Comparison of ENCODE assay signal across 16 cellular contexts in genomic region chr15:67854358-67854757, GRCh38. TPM values are rescaled to one million over a fixed set of nuclear protein-coding genes. Genes with fewer than 3 reads are reported as not detected.
DNase-seq lines count a peak whose midpoint lies in the region; ATAC-seq, FAIRE-seq and TF ChIP-seq lines count a peak whose summit lies in the region.
"Had no signal": no experiment of that assay in that cellular context is flagged by ENCODE, and none has a peak within 500 bp of the region (broad histone marks: within the 10 kb centered on the region; RNA-seq: fewer than 3 reads in every experiment).

No MANE protein-coding gene starts in this region.

- no peaks in the 10 kb centered on the region for H3K9me3 Mint-ChIP-seq in nephron
- H3K9me3 Mint-ChIP-seq in progenitor cell of endocrine pancreas (ENCODE audit: low read depth) = no peaks in the 10 kb centered on the region

- H3K9ac ChIP-seq in OCI-LY1 (ENCODE audit: low read length) (peak overlapping the region; percentile 30; the same call in 1 of the 2 replicates), GM12878 (ENCODE audit: control insufficient read depth, insufficient read depth, low read length) (no peak overlapping the region), kidney (ENCODE audit: low read length in 2 of 2) (no peak overlapping the region)

- TF ChIP-seq POLR2A in GM12878 (IDR thresholded peaks at IDR 0.05; ENCODE audit: low read depth, low read length) = no peak

- H3K27me3 Mint-ChIP-seq in nephron (ENCODE audit: low read depth) = no peaks in the 10 kb centered on the region
- H3K27me3 Mint-ChIP-seq in progenitor cell of endocrine pancreas = no peaks in the 10 kb centered on the region

- H4K20me1 ChIP-seq in OCI-LY1 (ENCODE audit: insufficient read depth, low read length) (no peaks in the 10 kb centered on the region), GM12878 (ENCODE audit: control insufficient read depth, insufficient read depth) (no peaks in the 10 kb centered on the region)

- in situ Hi-C loops in GM12878 (cut with MboI) = no loop called here

- no peaks in the 10 kb centered on the region for H3K36me3 ChIP-seq in OCI-LY1 (ENCODE audit: insufficient read depth, low read length)
- H3K36me3 ChIP-seq in GM12878 (ENCODE audit: control insufficient read depth in 2 of 2, insufficient read depth in 2 of 2, low read length in 1 of 2) = no peaks in the 10 kb centered on the region
- H3K36me3 ChIP-seq in kidney (ENCODE audit: control insufficient read depth in 1 of 2, insufficient read depth in 2 of 2, low read length in 2 of 2) = no peaks in the 10 kb centered on the region
- H3K36me3 ChIP-seq: BE2C, SJSA1 had no signal

- FAIRE-seq in GM12878 (lab: Jason Lieb, UNC) = no peak
- no peak for FAIRE-seq in kidney (lab: Jason Lieb, UNC)

- CTCF ChIA-PET in GM12878 (lab: Yijun Ruan, JAX) = interaction anchor here (1.2 to 2.5 kb wide), 3 partner anchors 9 to 300 kb away, joined by 5 to 20 read pairs (median 6); no protein-coding TSS in a partner anchor

- ATAC-seq in GM12878 = peak; percentile 71

- TF ChIP-seq CTCF in OCI-LY1 (IDR thresholded peaks at IDR 0.05; ENCODE audit: low read length) (no peak), GM12878 (IDR thresholded peaks at IDR 0.05 in 2 of 3, conservative IDR thresholded peaks at IDR 0.05 in 1 of 3; ENCODE audit: control insufficient read depth in 2 of 3, extremely low read depth in 1 of 3, insufficient read depth in 1 of 3, low read depth in 3 of 3, low read length in 3 of 3) (no peak), nephron (IDR thresholded peaks at IDR 0.05; ENCODE audit: unreplicated experiment in 3 of 3) (no peak), progenitor cell of endocrine pancreas (IDR thresholded peaks at IDR 0.05; ENCODE audit: unreplicated experiment) (no peak), kidney (IDR thresholded peaks at IDR 0.05; ENCODE audit: borderline replicate concordance, extremely low read depth, insufficient read depth) (no peak)

- no peaks in the 10 kb centered on the region for H3K9me3 ChIP-seq in OCI-LY1 (ENCODE audit: low read length)
- no peaks in the 10 kb centered on the region; the same call in 2 of the 3 replicates for H3K9me3 ChIP-seq in GM12878 (replicated peaks; ENCODE audit: control insufficient read depth, insufficient read depth, low read length)
- no peaks in the 10 kb centered on the region for H3K9me3 ChIP-seq in kidney (ENCODE audit: control insufficient read depth in 1 of 2, low read length in 2 of 2)
- H3K9me3 ChIP-seq: BE2C had no signal

- H3K36me3 Mint-ChIP-seq in nephron (ENCODE audit: low read depth) (no peaks in the 10 kb centered on the region), progenitor cell of endocrine pancreas (ENCODE audit: insufficient read depth) (no peaks in the 10 kb centered on the region)
- H3K36me3 Mint-ChIP-seq: CD4-positive, alpha-beta memory T cell had no signal

- H3K27me3 ChIP-seq in OCI-LY1 (ENCODE audit: insufficient read depth, low read length) (no peaks in the 10 kb centered on the region), GM12878 (replicated peaks in 1 of 2; ENCODE audit: control insufficient read depth in 2 of 2, insufficient read depth in 2 of 2, low read length in 1 of 2) (no peaks in the 10 kb centered on the region)
- H3K27me3 ChIP-seq: BE2C, SJSA1 had no signal

- H3K79me2 ChIP-seq in OCI-LY1 (ENCODE audit: insufficient read depth, low read length) = no peaks in the 10 kb centered on the region
- H3K79me2 ChIP-seq in GM12878 (ENCODE audit: control insufficient read depth, insufficient read depth, low read length) = no peaks in the 10 kb centered on the region

- 0 out of 2 replicates have a peak, but pooled peaks cover 3% of the 10 kb centered on the region for H3F3A ChIP-seq in OCI-LY1 (ENCODE audit: insufficient read depth, low read length)

- H3K27ac Mint-ChIP-seq in nephron = peak overlapping the region in 2 of 3 experiments; percentile 54 to 86
- H3K27ac Mint-ChIP-seq in progenitor cell of endocrine pancreas = no peak overlapping the region
- H3K27ac Mint-ChIP-seq: CD4-positive, alpha-beta memory T cell had no signal

- DNase-seq in HuH-7.5 (ENCODE audit: low spot score) (peak; percentile 64), GM12878 (ENCODE audit: low read depth, low spot score) (peak; percentile 46), progenitor cell of endocrine pancreas (ENCODE audit: low spot score, unreplicated experiment) (no peak), NCI-H446 treated with DMSO at 0.1 percent for 48 hours (lab: John Stamatoyannopoulos, UW) (no peak), kidney (no peak)
- DNase-seq: BE2C; CD4-positive, alpha-beta memory T cell; DND-41; GDM1; GOT3; SW 1271 had no signal

- H3K4me3 ChIP-seq in OCI-LY1 (ENCODE audit: low read depth, low read length, poor library complexity, severe bottlenecking) = no peak overlapping the region
- H3K4me3 ChIP-seq in GM12878 = no peak overlapping the region
- H3K4me3 ChIP-seq in kidney (ENCODE audit: low read length in 2 of 2) = no peak overlapping the region
- H3K4me3 ChIP-seq: SJSA1 had no signal

- SMC1A ChIA-PET in GM12878 (lab: Charles Lee; ENCODE audit: uncharacterized antibody, unreplicated experiment) = interaction anchor here (1.2 to 5.4 kb wide), 5 partner anchors 9 to 331 kb away, joined by 3 to 29 read pairs (median 8); partner anchors contain the start of gene RNU6-1

- intact Hi-C loops in GM12878 (cut with micrococcal nuclease; ENCODE audit: unreplicated experiment) = no loop called here
- intact Hi-C loops in kidney (cut with DNase I) = no loop called here

- TF ChIP-seq EP300 in GM12878 (IDR thresholded peaks at IDR 0.05; ENCODE audit: borderline replicate concordance in 1 of 2, control insufficient read depth in 1 of 2, low read depth in 2 of 2, low read length in 2 of 2) = no peak

- H3K4me3 Mint-ChIP-seq in nephron (no peak overlapping the region), progenitor cell of endocrine pancreas (ENCODE audit: low read depth) (no peak overlapping the region)
- H3K4me3 Mint-ChIP-seq: CD4-positive, alpha-beta memory T cell had no signal

- peaks cover 83% of the 10 kb centered on the region for H3K4me1 ChIP-seq in OCI-LY1 (ENCODE audit: insufficient read depth, low read length, severe bottlenecking)
- peaks cover 35% of the 10 kb centered on the region for H3K4me1 ChIP-seq in GM12878 (ENCODE audit: control insufficient read depth, insufficient read depth, low read length)
- peaks cover 5 to 7% of the 10 kb centered on the region in 2 donors for H3K4me1 ChIP-seq in kidney (ENCODE audit: control insufficient read depth in 1 of 2, insufficient read depth in 1 of 2, low read depth in 1 of 2, low read length in 2 of 2)
- H3K4me1 ChIP-seq: SJSA1 had no signal

- peaks cover 5% of the 10 kb centered on the region for H3K4me1 Mint-ChIP-seq in nephron
- H3K4me1 Mint-ChIP-seq in progenitor cell of endocrine pancreas (ENCODE audit: low read depth) = peaks cover 4% of the 10 kb centered on the region
- H3K4me1 Mint-ChIP-seq: CD4-positive, alpha-beta memory T cell had no signal

- no peak for TF ChIP-seq RAD21 in GM12878 (IDR thresholded peaks at IDR 0.05; ENCODE audit: insufficient read depth, low read depth, low read length)

- H2AFZ ChIP-seq in OCI-LY1 (ENCODE audit: low read length) (no peak overlapping the region), GM12878 (ENCODE audit: control insufficient read depth, low read depth, low read length) (no peak overlapping the region)

- no peaks in the 10 kb centered on the region for H3K9me2 ChIP-seq in OCI-LY1 (ENCODE audit: low read depth, low read length)

- H3K4me2 ChIP-seq in OCI-LY1 (ENCODE audit: low read length) (peak overlapping the region; percentile 43), GM12878 (ENCODE audit: control insufficient read depth, insufficient read depth) (no peak overlapping the region)

- BruUV-seq in GM12878 (replicated peaks; lab: Mats Ljungman, UMichigan) = no TSS peak

- RAD21 ChIA-PET in GM12878 (lab: Charles Lee; ENCODE audit: unreplicated experiment) = interaction anchor here (1.0 to 4.5 kb wide), 5 partner anchors 9 to 83 kb away, joined by 3 to 28 read pairs (median 9); no protein-coding TSS in a partner anchor

- peak overlapping the region; percentile 96 for H3K27ac ChIP-seq in OCI-LY1 (ENCODE audit: low read depth, low read length, poor library complexity, severe bottlenecking)
- H3K27ac ChIP-seq in GM12878 (ENCODE audit: control insufficient read depth, insufficient read depth) = no peak overlapping the region
- no peak overlapping the region for H3K27ac ChIP-seq in kidney (ENCODE audit: low read depth in 2 of 2, low read length in 2 of 2)
- H3K27ac ChIP-seq: SJSA1 had no signal

- POLR2A ChIA-PET in GM12878 (lab: Charles Lee) = interaction anchor here (1.2 to 2.0 kb wide), 3 partner anchors 13 to 374 kb away, joined by 3 to 17 read pairs (median 3); partner anchors contain the start of gene PIAS1

- WGBS in GM12878 (ENCODE audit: insufficient coverage, insufficient replicate concordance, low lambda C conversion rate, missing lambda C conversion rate) = 100% methylated on average over 1 of the region's 1 CpG

RNA-seq across cellular contexts. Expression of gene RNU6-1, which starts 14.5 kb away (rescaled TPM):
- not detected in 2 replicates for total RNA-seq in GM12878 (2013; cell fraction: nucleolus; rRNA removed)
- not detected in 2 replicates for total RNA-seq in GM12878 (2014; rRNA removed)
- not detected in 2 replicates for total RNA-seq in GM12878 (2014; rRNA removed; fragmentation: Illumina TruSeq; extraction: Trizol)
- total RNA-seq in GM12878 (2021) = not detected in 2 replicates
- not detected for polyA plus RNA-seq in GM12878 (2011; ENCODE audit: low read depth)
- polyA plus RNA-seq in GM12878 (2011; rRNA removed) = not detected in 2 replicates
- polyA plus RNA-seq in GM12878 (2011; cell fraction: cytosol; rRNA removed) = not detected in 2 replicates
- polyA plus RNA-seq in GM12878 (2011; cell fraction: nucleus; rRNA removed) = not detected in 2 replicates
- polyA plus RNA-seq in GM12878 (2012) = not detected in 2 replicates
- not detected in 2 replicates for polyA plus RNA-seq in GM12878 (2014; fragmentation: Illumina TruSeq; extraction: Trizol)
- not detected for polyA plus RNA-seq in GM12878 (2014; fragmentation: Nextera tagmentation; extraction: Ambion mirVana)
- not detected in 2 replicates for polyA plus RNA-seq in GM12878 (2014; rRNA removed)
- polyA plus RNA-seq in GM12878 (2016; fragmentation: Nextera tagmentation; extraction: Ambion mirVana) = not detected
- polyA minus RNA-seq in GM12878 (2011; rRNA and poly(A)+ RNA removed) = 1,322 TPM in 1 of 2 replicates, not detected in the other
- polyA minus RNA-seq in GM12878 (2011; cell fraction: cytosol; rRNA and poly(A)+ RNA removed) = not detected in 2 replicates
- under 0.01 TPM in 1 of 2 replicates, not detected in the other for polyA minus RNA-seq in GM12878 (2011; cell fraction: nucleus; rRNA and poly(A)+ RNA removed)
- total RNA-seq in progenitor cell of endocrine pancreas = not detected in 2 replicates
- total RNA-seq in kidney = not detected
- polyA plus RNA-seq in kidney (ENCODE audit: insufficient read depth, low read depth, low replicate concordance) = not detected
- total RNA-seq: CD4-positive, alpha-beta memory T cell; RPMI7951; SJSA1 had no signal
- polyA plus RNA-seq: AG04450; CD4-positive, alpha-beta memory T cell had no signal

RNA-seq across cellular contexts. Expression of gene SKOR1, which starts 29.0 kb away (rescaled TPM):
- total RNA-seq in GM12878 (2013; cell fraction: nucleolus; rRNA removed) = 2.0 and 2.2 TPM in 2 replicates
- 0.11 and 0.28 TPM in 2 replicates for total RNA-seq in GM12878 (2014; rRNA removed)
- total RNA-seq in GM12878 (2014; rRNA removed; fragmentation: Illumina TruSeq; extraction: Trizol) = 0.04 and 0.05 TPM in 2 replicates
- 0.35 and 0.36 TPM in 2 replicates for total RNA-seq in GM12878 (2021)
- polyA plus RNA-seq in GM12878 (2011; ENCODE audit: low read depth) = 0.08 TPM
- polyA plus RNA-seq in GM12878 (2011; rRNA removed) = 0.03 and 0.05 TPM in 2 replicates
- 0.09 and 0.12 TPM in 2 replicates for polyA plus RNA-seq in GM12878 (2011; cell fraction: cytosol; rRNA removed)
- 0.69 and 0.94 TPM in 2 replicates for polyA plus RNA-seq in GM12878 (2011; cell fraction: nucleus; rRNA removed)
- polyA plus RNA-seq in GM12878 (2012) = 0.17 and 0.24 TPM in 2 replicates
- polyA plus RNA-seq in GM12878 (2014; fragmentation: Illumina TruSeq; extraction: Trizol) = 0.04 and 0.08 TPM in 2 replicates
- polyA plus RNA-seq in GM12878 (2014; fragmentation: Nextera tagmentation; extraction: Ambion mirVana) = not detected
- polyA plus RNA-seq in GM12878 (2014; rRNA removed) = 0.06 and 0.14 TPM in 2 replicates
- not detected for polyA plus RNA-seq in GM12878 (2016; fragmentation: Nextera tagmentation; extraction: Ambion mirVana)
- 0.37 and 0.52 TPM in 2 replicates for polyA minus RNA-seq in GM12878 (2011; rRNA and poly(A)+ RNA removed)
- 0.31 and 0.53 TPM in 2 replicates for polyA minus RNA-seq in GM12878 (2011; cell fraction: cytosol; rRNA and poly(A)+ RNA removed)
- 0.24 and 0.57 TPM in 2 replicates for polyA minus RNA-seq in GM12878 (2011; cell fraction: nucleus; rRNA and poly(A)+ RNA removed)
- 0.60 and 0.75 TPM in 2 replicates for total RNA-seq in progenitor cell of endocrine pancreas
- total RNA-seq in kidney = 0.57 TPM
- 0.22 TPM for polyA plus RNA-seq in kidney (ENCODE audit: insufficient read depth, low read depth, low replicate concordance)
- total RNA-seq: RPMI7951, SJSA1 had no signal

Comparison
In these comparisons a context has a peak if more than half of its experiments do, and no peak if none do; other contexts are left out.
1. DNase-seq: peak in HuH-7.5 (single experiment) and GM12878 (single experiment); none in progenitor cell of endocrine pancreas (single experiment), NCI-H446 treated with DMSO at 0.1 percent for 48 hours (single experiment) and kidney (single experiment).